Comparison of ENCODE assay signal across 21 cellular contexts in genomic region chr2:181755181-181755580, GRCh38.
"Had no signal": no experiment of that assay in that cellular context is flagged by ENCODE, and none has a peak within 500 bp of the region (broad histone marks: within the 10 kb centered on the region; RNA-seq: fewer than 3 reads in every experiment).

No MANE protein-coding gene starts in this region.

- DNase-seq: colonic mucosa; cortex of kidney; effector CD8-positive, alpha-beta T cell; effector memory CD8-positive, alpha-beta T cell; endodermal cell; foreskin melanocyte; gastrocnemius medialis; glutamatergic neuron; head of caudate nucleus; heart right ventricle; hippocampal formation; left cardiac atrium; left lung; left ventricle myocardium superior; lower lobe of right lung; mesenchymal stem cell; midbrain; naive thymus-derived CD4-positive, alpha-beta T cell; natural killer cell had no signal

- H3K36me3 Mint-ChIP-seq: naive thymus-derived CD4-positive, alpha-beta T cell; natural killer cell had no signal

- ATAC-seq: effector memory CD8-positive, alpha-beta T cell; gastrocnemius medialis; heart right ventricle; left cardiac atrium; left lung; left ventricle myocardium superior; lower lobe of right lung; naive thymus-derived CD4-positive, alpha-beta T cell; natural killer cell had no signal

- H3K36me3 ChIP-seq: colonic mucosa, esophagus muscularis mucosa, gastrocnemius medialis, heart right ventricle, left lung, lower lobe of right lung had no signal

- H3K27me3 ChIP-seq: colonic mucosa, esophagus muscularis mucosa, gastrocnemius medialis, left lung had no signal

- H3K9me3 ChIP-seq: colonic mucosa, esophagus muscularis mucosa, gastrocnemius medialis, heart right ventricle, left lung, lower lobe of right lung had no signal

- H3K4me3 Mint-ChIP-seq: dendritic cell treated with granulocyte-macrophage colony-stimulating factor and Interleukin-4, amounts not matched to agents 40 ng/mL and 50 ng/mL, for 4 days; effector memory CD8-positive, alpha-beta T cell; endodermal cell; naive thymus-derived CD4-positive, alpha-beta T cell; natural killer cell had no signal

- H3K4me1 Mint-ChIP-seq: naive thymus-derived CD4-positive, alpha-beta T cell; natural killer cell had no signal

- H3K27ac ChIP-seq: colonic mucosa, esophagus muscularis mucosa, gastrocnemius medialis, heart right ventricle, left lung, lower lobe of right lung had no signal

- H3K4me1 ChIP-seq: colonic mucosa, esophagus muscularis mucosa, gastrocnemius medialis, heart right ventricle, left lung, lower lobe of right lung had no signal

- H3K4me3 ChIP-seq: colonic mucosa, esophagus muscularis mucosa, gastrocnemius medialis, heart right ventricle, left lung, lower lobe of right lung had no signal

- H3K27ac Mint-ChIP-seq: dendritic cell treated with granulocyte-macrophage colony-stimulating factor and Interleukin-4, amounts not matched to agents 40 ng/mL and 50 ng/mL, for 4 days; effector memory CD8-positive, alpha-beta T cell; endodermal cell; naive thymus-derived CD4-positive, alpha-beta T cell; natural killer cell had no signal

- H3K9me3 Mint-ChIP-seq: dendritic cell treated with granulocyte-macrophage colony-stimulating factor and Interleukin-4, amounts not matched to agents 40 ng/mL and 50 ng/mL, for 4 days; endodermal cell; natural killer cell had no signal
